In genomic region chr4:5066101-5066500, GRCh38 we compare ENCODE assay signal across 32 cellular contexts. TPM values are rescaled to one million over a fixed set of nuclear protein-coding genes. Genes with fewer than 3 reads are reported as not detected.
"Had no signal": no experiment of that assay in that cellular context is flagged by ENCODE, and none has a peak within 500 bp of the region (broad histone marks: within the 10 kb centered on the region; RNA-seq: fewer than 3 reads in every experiment).

No MANE protein-coding gene starts in this region.

- H3K27ac Mint-ChIP-seq: activated CD4-positive, alpha-beta memory T cell treated with anti-CD3 and anti-CD28 coated beads for 36 hours; activated CD4-positive, alpha-beta T cell treated with anti-CD3 and anti-CD28 coated beads for 36 hours; activated CD4-positive, alpha-beta T cell treated with anti-CD3 and anti-CD28 coated beads, Interleukin-2, amount 10 ng/mL, durations not matched to agents 24 days and 14 days; activated naive CD4-positive, alpha-beta T cell treated with anti-CD3 and anti-CD28 coated beads, Interleukin-2, amount 10 ng/mL, durations not matched to agents 7 days and 5 days; activated naive CD4-positive, alpha-beta T cell treated with anti-CD3 and anti-CD28 coated beads, Interleukin-2, amount 50 U/mL, for 72 hours; activated naive CD8-positive, alpha-beta T cell treated with anti-CD3 and anti-CD28 coated beads, Interleukin-2, amount 10 ng/mL, durations not matched to agents 7 days and 5 days; activated T-cell treated with anti-CD3 and anti-CD28 coated beads, Interleukin-2, amount 50 U/mL, for 24 hours; activated T-cell treated with anti-CD3 and anti-CD28 coated beads, Interleukin-2, amount 50 U/mL, for 72 hours; dendritic cell treated with granulocyte-macrophage colony-stimulating factor and Interleukin-4, amounts not matched to agents 40 ng/mL and 50 ng/mL, for 4 days; T-helper 17 cell; T-helper 2 cell treated with Interferon-gamma antibody and Interleukin-4, amounts not matched to agents 5 μg/mL and 100 μg/mL, for 36 hours had no signal

- H3K27ac ChIP-seq: brain microvascular endothelial cell, coronary artery, dorsolateral prefrontal cortex, esophagus squamous epithelium, gastroesophageal sphincter had no signal

- H3K4me1 Mint-ChIP-seq: activated CD4-positive, alpha-beta T cell treated with anti-CD3 and anti-CD28 coated beads for 36 hours; activated CD4-positive, alpha-beta T cell treated with anti-CD3 and anti-CD28 coated beads, Interleukin-2, amount 10 ng/mL, durations not matched to agents 24 days and 14 days; activated naive CD4-positive, alpha-beta T cell treated with anti-CD3 and anti-CD28 coated beads, Interleukin-2, amount 10 ng/mL, durations not matched to agents 7 days and 5 days; activated naive CD8-positive, alpha-beta T cell treated with anti-CD3 and anti-CD28 coated beads, Interleukin-2, amount 10 ng/mL, durations not matched to agents 7 days and 5 days; central memory CD8-positive, alpha-beta T cell; T-helper 17 cell had no signal

- H3K9me3 ChIP-seq: esophagus squamous epithelium, gastroesophageal sphincter had no signal

- H3K27me3 ChIP-seq: brain microvascular endothelial cell, dorsolateral prefrontal cortex, esophagus squamous epithelium, gastroesophageal sphincter had no signal

- H3K36me3 Mint-ChIP-seq: activated CD4-positive, alpha-beta memory T cell treated with anti-CD3 and anti-CD28 coated beads for 36 hours; activated naive CD4-positive, alpha-beta T cell treated with anti-CD3 and anti-CD28 coated beads, Interleukin-2, amount 10 ng/mL, durations not matched to agents 7 days and 5 days; activated naive CD4-positive, alpha-beta T cell treated with anti-CD3 and anti-CD28 coated beads, Interleukin-2, amount 50 U/mL, for 72 hours; activated naive CD8-positive, alpha-beta T cell treated with anti-CD3 and anti-CD28 coated beads, Interleukin-2, amount 10 ng/mL, durations not matched to agents 7 days and 5 days had no signal

- ATAC-seq: activated CD4-positive, alpha-beta T cell treated with anti-CD3 and anti-CD28 coated beads for 36 hours; activated naive CD4-positive, alpha-beta T cell treated with anti-CD3 and anti-CD28 coated beads, Interleukin-2, amount 50 U/mL, for 72 hours; activated T-cell treated with anti-CD3 and anti-CD28 coated beads, Interleukin-2, amount 50 U/mL, for 72 hours; gastroesophageal sphincter; T-helper 17 cell had no signal

- H3K36me3 ChIP-seq: brain microvascular endothelial cell, esophagus squamous epithelium, gastroesophageal sphincter had no signal

- H3K4me3 Mint-ChIP-seq: activated CD4-positive, alpha-beta memory T cell treated with anti-CD3 and anti-CD28 coated beads for 36 hours; activated CD4-positive, alpha-beta T cell treated with anti-CD3 and anti-CD28 coated beads for 36 hours; activated CD4-positive, alpha-beta T cell treated with anti-CD3 and anti-CD28 coated beads, Interleukin-2, amount 10 ng/mL, durations not matched to agents 24 days and 14 days; activated naive CD4-positive, alpha-beta T cell treated with anti-CD3 and anti-CD28 coated beads, Interleukin-2, amount 10 ng/mL, durations not matched to agents 7 days and 5 days; activated naive CD8-positive, alpha-beta T cell treated with anti-CD3 and anti-CD28 coated beads, Interleukin-2, amount 10 ng/mL, durations not matched to agents 7 days and 5 days; activated T-cell treated with anti-CD3 and anti-CD28 coated beads, Interleukin-2, amount 50 U/mL, for 24 hours; activated T-cell treated with anti-CD3 and anti-CD28 coated beads, Interleukin-2, amount 50 U/mL, for 72 hours; central memory CD8-positive, alpha-beta T cell; dendritic cell treated with granulocyte-macrophage colony-stimulating factor and Interleukin-4, amounts not matched to agents 40 ng/mL and 50 ng/mL, for 4 days; T-helper 17 cell; T-helper 2 cell treated with Interferon-gamma antibody and Interleukin-4, amounts not matched to agents 5 μg/mL and 100 μg/mL, for 36 hours had no signal

- H3K9me3 Mint-ChIP-seq: activated CD4-positive, alpha-beta T cell treated with anti-CD3 and anti-CD28 coated beads, Interleukin-2, amount 10 ng/mL, durations not matched to agents 24 days and 14 days; central memory CD8-positive, alpha-beta T cell had no signal

- DNase-seq: activated CD4-positive, alpha-beta memory T cell treated with anti-CD3 and anti-CD28 coated beads for 36 hours; activated CD4-positive, alpha-beta T cell treated with anti-CD3 and anti-CD28 coated beads for 36 hours; activated CD4-positive, CD25-positive, alpha-beta regulatory T cell; activated CD4-positive, CD25-positive, alpha-beta regulatory T cell treated with anti-CD3 and anti-CD28 coated beads, Interleukin-2, amount 50 U/mL, for 72 hours; activated CD8-positive, alpha-beta memory T cell treated with anti-CD3 and anti-CD28 coated beads, Interleukin-2, amount 50 U/mL, for 48 hours; activated gamma-delta T cell; activated naive CD4-positive, alpha-beta T cell; activated naive CD4-positive, alpha-beta T cell treated with anti-CD3 and anti-CD28 coated beads, Interleukin-2, amount 10 ng/mL, durations not matched to agents 7 days and 5 days; activated naive CD8-positive, alpha-beta T cell treated with anti-CD3 and anti-CD28 coated beads, Interleukin-2, amount 10 ng/mL, durations not matched to agents 7 days and 5 days; activated T-cell treated with anti-CD3 and anti-CD28 coated beads for 4 hours; activated T-cell treated with anti-CD3 and anti-CD28 coated beads, Interleukin-2, amount 50 U/mL, for 24 hours; activated T-cell treated with anti-CD3 and anti-CD28 coated beads, Interleukin-2, amount 50 U/mL, for 72 hours; anterior cingulate cortex; brain microvascular endothelial cell; dorsolateral prefrontal cortex; effector memory CD4-positive, alpha-beta T cell; erythroblast; esophagus squamous epithelium; foreskin melanocyte; head of caudate nucleus; T-helper 1 cell; T-helper 17 cell; T1000 had no signal

- H3K27me3 Mint-ChIP-seq: activated CD4-positive, alpha-beta memory T cell treated with anti-CD3 and anti-CD28 coated beads for 36 hours; activated naive CD4-positive, alpha-beta T cell treated with anti-CD3 and anti-CD28 coated beads, Interleukin-2, amount 10 ng/mL, durations not matched to agents 7 days and 5 days; dendritic cell treated with granulocyte-macrophage colony-stimulating factor and Interleukin-4, amounts not matched to agents 40 ng/mL and 50 ng/mL, for 4 days had no signal

- H3K4me1 ChIP-seq: esophagus squamous epithelium, gastroesophageal sphincter had no signal

- H3K4me3 ChIP-seq: coronary artery, dorsolateral prefrontal cortex, esophagus squamous epithelium, gastroesophageal sphincter had no signal

RNA-seq across cellular contexts. Expression of gene STK32B, which starts 14.8 kb away (rescaled TPM):
- total RNA-seq: activated CD4-positive, alpha-beta memory T cell treated with anti-CD3 and anti-CD28 coated beads for 36 hours; activated CD4-positive, alpha-beta T cell treated with anti-CD3 and anti-CD28 coated beads for 36 hours; activated CD4-positive, alpha-beta T cell treated with anti-CD3 and anti-CD28 coated beads, Interleukin-2, amount 10 ng/mL, durations not matched to agents 24 days and 14 days; activated naive CD4-positive, alpha-beta T cell treated with anti-CD3 and anti-CD28 coated beads, Interleukin-2, amount 50 U/mL, for 72 hours; activated naive CD8-positive, alpha-beta T cell treated with anti-CD3 and anti-CD28 coated beads, Interleukin-2, amount 10 ng/mL, durations not matched to agents 7 days and 5 days; activated T-cell treated with anti-CD3 and anti-CD28 coated beads, Interleukin-2, amount 50 U/mL, for 72 hours had no signal

RNA-seq across cellular contexts. Expression of gene CYTL1, which starts 46.8 kb away (rescaled TPM):
- total RNA-seq: activated CD4-positive, alpha-beta memory T cell treated with anti-CD3 and anti-CD28 coated beads for 36 hours; activated CD4-positive, alpha-beta T cell treated with anti-CD3 and anti-CD28 coated beads for 36 hours; activated CD4-positive, alpha-beta T cell treated with anti-CD3 and anti-CD28 coated beads, Interleukin-2, amount 10 ng/mL, durations not matched to agents 24 days and 14 days; activated naive CD4-positive, alpha-beta T cell treated with anti-CD3 and anti-CD28 coated beads, Interleukin-2, amount 50 U/mL, for 72 hours; activated naive CD8-positive, alpha-beta T cell treated with anti-CD3 and anti-CD28 coated beads, Interleukin-2, amount 10 ng/mL, durations not matched to agents 7 days and 5 days; activated T-cell treated with anti-CD3 and anti-CD28 coated beads, Interleukin-2, amount 50 U/mL, for 72 hours; bronchial epithelial cell; cardiac septum; T-helper 17 cell had no signal
